In the genomic region with DNA sequence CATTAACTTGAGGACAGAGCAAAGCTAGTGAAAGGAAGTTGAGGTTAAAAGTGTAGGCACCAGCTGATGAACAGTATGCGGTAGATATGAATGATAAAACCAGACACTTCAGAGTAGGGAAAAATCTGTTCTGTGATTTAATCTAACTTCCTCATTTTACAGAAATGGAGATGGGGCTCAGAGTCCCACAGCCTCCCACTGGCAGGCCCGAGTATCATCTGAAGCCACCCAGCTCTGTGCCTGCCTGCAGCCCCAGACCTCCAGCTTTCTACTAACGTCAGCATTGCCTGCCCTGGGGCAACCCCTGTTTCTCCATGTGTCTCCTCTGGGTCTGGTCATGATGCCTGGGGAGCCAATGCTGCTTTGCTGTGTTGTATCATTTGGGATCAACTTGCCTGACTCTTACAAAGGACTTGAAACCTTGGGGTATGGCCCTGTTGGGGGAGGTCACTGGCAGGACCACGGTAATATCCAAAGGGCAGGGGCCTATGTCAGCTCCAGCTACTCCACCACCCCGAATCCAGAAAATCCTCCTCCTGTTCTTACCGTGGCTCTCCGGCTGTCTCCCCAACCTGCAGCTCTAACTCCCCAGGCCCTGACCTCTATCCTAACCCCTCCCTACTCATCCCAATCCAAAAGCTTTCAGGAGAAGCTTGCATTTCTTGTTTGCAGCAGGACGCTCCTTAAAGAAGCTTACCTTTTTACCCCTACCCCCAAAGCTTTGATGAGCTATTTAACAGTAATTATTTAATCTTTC, we compare ENCODE assay signal across 10 cellular contexts. TPM values are rescaled to one million over a fixed set of nuclear protein-coding genes. Genes with fewer than 3 reads are reported as not detected.
DNase-seq lines count a peak whose midpoint lies in the region; ATAC-seq and TF ChIP-seq lines count a peak whose summit lies in the region.
"Had no signal": no experiment of that assay in that cellular context is flagged by ENCODE, and none has a peak within 500 bp of the region (broad histone marks: within the 10 kb centered on the region; RNA-seq: fewer than 3 reads in every experiment).

No MANE protein-coding gene starts in this region.

- H3K27ac ChIP-seq in naive thymus-derived CD4-positive, alpha-beta T cell (ENCODE audit: low read depth, low read length): no peak overlapping the region
- H3K27ac ChIP-seq in A673 (ENCODE audit: low read depth, low read length, poor library complexity, severe bottlenecking) (no peak overlapping the region), MM.1S (ENCODE audit: low read length) (no peak overlapping the region)

- intact Hi-C loops in naive thymus-derived CD4-positive, alpha-beta T cell (cut with micrococcal nuclease): no loop called here
- intact Hi-C loops in A673 (cut with micrococcal nuclease; ENCODE audit: unreplicated experiment): no loop called here

- H3K4me2 ChIP-seq in MM.1S (ENCODE audit: low read depth, low read length): no peak overlapping the region

- H3K27me3 Mint-ChIP-seq in naive thymus-derived CD4-positive, alpha-beta T cell: peaks cover 0 to 18% (median 0%) of the 10 kb centered on the region in 5 donors

- peaks cover 12 to 37% (median 33%) of the 10 kb centered on the region in 7 donors for H3K4me1 Mint-ChIP-seq in naive thymus-derived CD4-positive, alpha-beta T cell

- POLR2A ChIA-PET in naive thymus-derived CD4-positive, alpha-beta T cell (lab: Charles Lee): no interaction called here
- POLR2A ChIA-PET in A673 (lab: Charles Lee; ENCODE audit: low non-redundant PET): no interaction called here

- BruUV-seq in A673 (replicated peaks; lab: Mats Ljungman, UMichigan): no TSS peak

- H3K9me3 ChIP-seq in naive thymus-derived CD4-positive, alpha-beta T cell (ENCODE audit: control insufficient read depth in 2 of 3, low read length in 3 of 3): no peaks in the 10 kb centered on the region
- peaks cover 9% of the 10 kb centered on the region for H3K9me3 ChIP-seq in A673 (ENCODE audit: low read depth, low read length, poor library complexity, severe bottlenecking)
- H3K9me3 ChIP-seq in MM.1S (replicated peaks; ENCODE audit: insufficient read depth, low read length): no peaks in the 10 kb centered on the region

- H3K4me3 Mint-ChIP-seq in naive thymus-derived CD4-positive, alpha-beta T cell: peak overlapping the region in 9 of 10 donors; percentile 19 to 65 (median 41)

- no peaks in the 10 kb centered on the region for H3K79me2 ChIP-seq in MM.1S (ENCODE audit: low read length)

- no peak overlapping the region for H3K4me3 ChIP-seq in naive thymus-derived CD4-positive, alpha-beta T cell (ENCODE audit: low read length)
- H3K4me3 ChIP-seq in A673 (ENCODE audit: low read depth, low read length, poor library complexity, severe bottlenecking) (no peak overlapping the region), MM.1S (ENCODE audit: low read length) (no peak overlapping the region)

- no peaks in the 10 kb centered on the region for H4K20me1 ChIP-seq in MM.1S (ENCODE audit: insufficient read depth, low read length)

- peak overlapping the region in 8 of 9 donors; percentile 41 to 81 (median 72) for H3K27ac Mint-ChIP-seq in naive thymus-derived CD4-positive, alpha-beta T cell

- peaks cover 0 to 15% (median 2%) of the 10 kb centered on the region in 11 donors for H3K9me3 Mint-ChIP-seq in naive thymus-derived CD4-positive, alpha-beta T cell

- H3K36me3 ChIP-seq in naive thymus-derived CD4-positive, alpha-beta T cell (ENCODE audit: control insufficient read depth in 2 of 3, insufficient read depth in 3 of 3, low read length in 3 of 3): no peaks in the 10 kb centered on the region
- H3K36me3 ChIP-seq in A673 (ENCODE audit: insufficient read depth, low read length, poor library complexity, severe bottlenecking) (no peaks in the 10 kb centered on the region), MM.1S (replicated peaks; ENCODE audit: insufficient read depth, low read length) (no peaks in the 10 kb centered on the region)

- H3F3A ChIP-seq in MM.1S (ENCODE audit: insufficient read depth, low read length): no peaks in the 10 kb centered on the region

- H3K27me3 ChIP-seq in naive thymus-derived CD4-positive, alpha-beta T cell (ENCODE audit: control insufficient read depth in 2 of 2, insufficient read depth in 2 of 2, low read length in 2 of 2): no peaks in the 10 kb centered on the region
- H3K27me3 ChIP-seq in A673 (replicated peaks; ENCODE audit: insufficient read depth, low read depth, low read length, poor library complexity) (no peaks in the 10 kb centered on the region), MM.1S (replicated peaks; ENCODE audit: insufficient read depth, low read length) (no peaks in the 10 kb centered on the region)

- no peak overlapping the region for H3K9ac ChIP-seq in MM.1S (ENCODE audit: low read length)

- no peak for TF ChIP-seq CTCF in A673 (conservative IDR thresholded peaks at IDR 0.05; ENCODE audit: low read depth, low read length)
- no peak for TF ChIP-seq CTCF in MM.1S (IDR thresholded peaks at IDR 0.05; ENCODE audit: low read length)

- peaks cover 0 to 3% (median 0%) of the 10 kb centered on the region in 5 donors for H3K36me3 Mint-ChIP-seq in naive thymus-derived CD4-positive, alpha-beta T cell

- no peak overlapping the region for H2AFZ ChIP-seq in MM.1S (ENCODE audit: low read length)

- H3K9me2 ChIP-seq in MM.1S (replicated peaks; ENCODE audit: insufficient read depth, low read length): no peaks in the 10 kb centered on the region

- peak; percentile 64 for DNase-seq in OCI-M1 (lab: John Stamatoyannopoulos, UW)
- DNase-seq in naive thymus-derived CD4-positive, alpha-beta T cell: peak in 7 of 9 donors; percentile 0 to 39 (median 29)
- no peak for DNase-seq in NCI-H2107 treated with DMSO at 0.1 percent for 48 hours (lab: John Stamatoyannopoulos, UW; ENCODE audit: unreplicated experiment)
- DNase-seq in A673 (ENCODE audit: low spot score): no peak
- no peak for DNase-seq in NCI-H446 treated with DMSO at 0.1 percent for 48 hours (lab: John Stamatoyannopoulos, UW)
- DNase-seq in MM.1S: no peak
- DNase-seq: IMR-90 had no signal

- CTCF ChIA-PET in naive thymus-derived CD4-positive, alpha-beta T cell (lab: Charles Lee): no interaction called here
- CTCF ChIA-PET in A673 (lab: Charles Lee): no interaction called here

- H3K4me1 ChIP-seq in naive thymus-derived CD4-positive, alpha-beta T cell (ENCODE audit: control insufficient read depth in 2 of 2, insufficient read depth in 2 of 2, low read length in 2 of 2): peaks cover 7 to 23% of the 10 kb centered on the region in 2 donors
- H3K4me1 ChIP-seq in A673 (ENCODE audit: insufficient read depth, low read length, poor library complexity, severe bottlenecking): no peaks in the 10 kb centered on the region
- no peaks in the 10 kb centered on the region for H3K4me1 ChIP-seq in MM.1S (ENCODE audit: low read length)

- ATAC-seq in GM18873 (IDR thresholded peaks at IDR 0.05; ENCODE audit: low FRiP score, unreplicated experiment) (peak; percentile 85), HG02798 (IDR thresholded peaks at IDR 0.05; ENCODE audit: poor library complexity, unreplicated experiment) (peak; percentile 84)
- peak; percentile 82 for ATAC-seq in naive thymus-derived CD4-positive, alpha-beta T cell

RNA-seq across cellular contexts. Expression of a gene that starts 56.2 kb away (rescaled TPM):
- total RNA-seq in naive thymus-derived CD4-positive, alpha-beta T cell: not detected
- not detected for polyA plus RNA-seq in naive thymus-derived CD4-positive, alpha-beta T cell
- total RNA-seq in A673 (2021): 34.4 and 40.1 TPM in 2 replicates
- total RNA-seq: IMR-90 had no signal
- polyA plus RNA-seq: IMR-90, neural cell had no signal

Comparison
In these comparisons a context has a peak if more than half of its experiments do, and no peak if none do; other contexts are left out.
1. DNase-seq: peak in OCI-M1 (single experiment) and naive thymus-derived CD4-positive, alpha-beta T cell (7 of 9); none in NCI-H2107 treated with DMSO at 0.1 percent for 48 hours (single experiment), A673 (single experiment), NCI-H446 treated with DMSO at 0.1 percent for 48 hours (single experiment) and MM.1S (single experiment).
2. RNA of a gene that starts 56.2 kb away (total RNA-seq): 34.4 to 40.1 TPM in A673; not detected in naive thymus-derived CD4-positive, alpha-beta T cell; every median in the first group is over 10 times any median in the second.
3. Peak in every context shown above with its lines, with median percentiles within 50 percentile points of each other: ATAC-seq.